ENCODE assay signal across 12 cellular contexts in the genomic region with DNA sequence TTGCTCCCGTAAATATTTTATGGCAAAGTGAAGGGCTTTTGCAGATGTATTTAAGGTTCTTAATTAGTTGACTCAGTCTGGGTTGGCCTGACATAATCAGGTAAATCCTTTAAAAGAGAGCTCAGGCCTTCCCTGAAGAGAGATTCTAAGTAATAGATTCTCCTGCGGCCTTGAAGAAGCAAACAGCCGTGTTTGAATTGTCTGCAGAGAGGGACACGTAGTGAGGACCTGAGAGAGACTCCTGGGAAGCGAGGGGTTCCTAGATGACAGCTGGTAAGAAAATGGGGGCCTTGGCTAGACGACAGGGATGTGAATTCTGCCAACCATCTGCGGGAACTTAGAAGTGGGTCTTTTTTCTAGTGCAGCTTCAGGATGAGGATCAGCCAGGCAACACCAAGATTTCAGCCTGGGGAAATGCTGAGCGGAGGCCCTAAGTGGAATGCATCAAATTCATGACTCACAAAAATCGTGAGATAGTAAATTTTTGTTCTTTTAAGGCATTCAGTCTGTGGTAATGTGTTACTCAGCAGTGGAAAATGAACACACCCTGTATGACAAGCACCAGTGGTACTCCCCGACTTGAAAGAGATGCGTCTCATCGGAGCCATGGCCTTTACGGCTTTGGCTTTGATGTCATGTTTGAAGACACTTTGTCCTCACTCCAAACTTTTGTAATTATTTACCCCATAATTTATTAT.
DNase-seq lines count a peak whose midpoint lies in the region; ATAC-seq and TF ChIP-seq lines count a peak whose summit lies in the region.
"Had no signal": no experiment of that assay in that cellular context is flagged by ENCODE, and none has a peak within 500 bp of the region (broad histone marks: within the 10 kb centered on the region; RNA-seq: fewer than 3 reads in every experiment).

No MANE protein-coding gene starts in this region.

- WGBS in SK-N-SH (ENCODE audit: low lambda C conversion rate) = 32% methylated on average over 13 of the region's 13 CpGs
- WGBS in smooth muscle cell (ENCODE audit: low lambda C conversion rate) = 6% methylated on average over 13 of the region's 13 CpGs

- H3K36me3 Mint-ChIP-seq in activated naive CD4-positive, alpha-beta T cell treated with anti-CD3 and anti-CD28 coated beads, Interleukin-2, amount 10 ng/mL, durations not matched to agents 7 days and 5 days = no peaks in the 10 kb centered on the region
- H3K36me3 Mint-ChIP-seq: naive thymus-derived CD8-positive, alpha-beta T cell had no signal

- H3K4me3 ChIP-seq in SK-N-SH (ENCODE audit: low read depth in 2 of 2, low read length in 1 of 2) (no peak overlapping the region), fibroblast of villous mesenchyme (ENCODE audit: low read depth, low read length) (no peak overlapping the region), smooth muscle cell (no peak overlapping the region), PC-9 (no peak overlapping the region)
- H3K4me3 ChIP-seq: ascending aorta had no signal

- H3K27ac Mint-ChIP-seq in activated naive CD4-positive, alpha-beta T cell treated with anti-CD3 and anti-CD28 coated beads, Interleukin-2, amount 10 ng/mL, durations not matched to agents 7 days and 5 days = no peak overlapping the region
- H3K27ac Mint-ChIP-seq: activated CD8-positive, alpha-beta T cell treated with anti-CD3 and anti-CD28 coated beads, Interleukin-2, amount 10 ng/mL, durations not matched to agents 7 days and 5 days; naive thymus-derived CD8-positive, alpha-beta T cell had no signal

- H3K4me2 ChIP-seq in SK-N-SH (peak overlapping the region; percentile 58), smooth muscle cell (peak overlapping the region; percentile 74), PC-9 (no peak overlapping the region)

- H3K9ac ChIP-seq in SK-N-SH (peak overlapping the region; percentile 52; the same call in 1 of the 2 replicates), smooth muscle cell (ENCODE audit: low read depth) (peak overlapping the region; percentile 73)

- intact Hi-C loops in PC-9 (cut with micrococcal nuclease; ENCODE audit: unreplicated experiment) = no loop called here

- H3K79me2 ChIP-seq in SK-N-SH (ENCODE audit: insufficient read depth) (no peaks in the 10 kb centered on the region), smooth muscle cell (ENCODE audit: low read depth) (peaks cover 5% of the 10 kb centered on the region), PC-9 (ENCODE audit: low read depth) (no peaks in the 10 kb centered on the region)

- no peak for ATAC-seq in left lobe of liver
- no peak for ATAC-seq in GM19351 (IDR thresholded peaks at IDR 0.05; ENCODE audit: unreplicated experiment)
- ATAC-seq: activated CD8-positive, alpha-beta T cell treated with anti-CD3 and anti-CD28 coated beads, Interleukin-2, amount 10 ng/mL, durations not matched to agents 7 days and 5 days; naive thymus-derived CD8-positive, alpha-beta T cell had no signal

- peaks cover 15% of the 10 kb centered on the region for H3K27me3 Mint-ChIP-seq in activated naive CD4-positive, alpha-beta T cell treated with anti-CD3 and anti-CD28 coated beads, Interleukin-2, amount 10 ng/mL, durations not matched to agents 7 days and 5 days

- H3K9me3 ChIP-seq in SK-N-SH (no peaks in the 10 kb centered on the region), smooth muscle cell (replicated peaks; ENCODE audit: low read depth) (no peaks in the 10 kb centered on the region), PC-9 (ENCODE audit: insufficient read depth, low read depth) (no peaks in the 10 kb centered on the region)
- H3K9me3 ChIP-seq: ascending aorta had no signal

- BruUV-seq in PC-9 (replicated peaks; lab: Mats Ljungman, UMichigan) = no TSS peak

- no peaks in the 10 kb centered on the region for H3K4me1 Mint-ChIP-seq in activated naive CD4-positive, alpha-beta T cell treated with anti-CD3 and anti-CD28 coated beads, Interleukin-2, amount 10 ng/mL, durations not matched to agents 7 days and 5 days
- H3K4me1 Mint-ChIP-seq: naive thymus-derived CD8-positive, alpha-beta T cell had no signal

- H3F3A ChIP-seq in SK-N-SH (replicated peaks; ENCODE audit: insufficient read depth) (peaks cover 15% of the 10 kb centered on the region), smooth muscle cell (ENCODE audit: low read depth) (peaks cover 27% of the 10 kb centered on the region), PC-9 (ENCODE audit: insufficient read depth, low read depth) (no peaks in the 10 kb centered on the region)

- H3K27me3 ChIP-seq in SK-N-SH (ENCODE audit: insufficient read depth) (no peaks in the 10 kb centered on the region), smooth muscle cell (ENCODE audit: low read depth) (no peaks in the 10 kb centered on the region), PC-9 (ENCODE audit: insufficient read depth, low read depth) (peaks cover 8% of the 10 kb centered on the region; the same call in 1 of the 2 replicates)
- H3K27me3 ChIP-seq: ascending aorta had no signal

- H3K9me2 ChIP-seq in SK-N-SH = no peaks in the 10 kb centered on the region
- no peaks in the 10 kb centered on the region for H3K9me2 ChIP-seq in PC-9 (ENCODE audit: insufficient read depth)

- DNase-seq in HCEC 1CT (peak; percentile 97), SK-N-SH (no peak), fibroblast of villous mesenchyme (ENCODE audit: low read depth) (peak; percentile 91), smooth muscle cell (lab: John Stamatoyannopoulos, UW; ENCODE audit: unreplicated experiment) (no peak), left lobe of liver (ENCODE audit: low spot score) (no peak), PC-9 (no peak)
- DNase-seq in activated naive CD4-positive, alpha-beta T cell treated with anti-CD3 and anti-CD28 coated beads, Interleukin-2, amount 10 ng/mL, durations not matched to agents 7 days and 5 days = no peak
- DNase-seq: activated CD8-positive, alpha-beta T cell treated with anti-CD3 and anti-CD28 coated beads, Interleukin-2, amount 10 ng/mL, durations not matched to agents 7 days and 5 days; naive thymus-derived CD8-positive, alpha-beta T cell; stimulated activated CD4-positive, alpha-beta T cell treated with anti-CD3 and anti-CD28 coated beads, Interleukin-2, amount 100 ng/mL, for 48 hours had no signal

- H3K36me3 ChIP-seq in SK-N-SH (replicated peaks in 1 of 2; ENCODE audit: control insufficient read depth in 1 of 2, insufficient read depth in 2 of 2, low read length in 1 of 2) (no peaks in the 10 kb centered on the region), smooth muscle cell (ENCODE audit: low read depth) (no peaks in the 10 kb centered on the region), PC-9 (ENCODE audit: low read depth) (no peaks in the 10 kb centered on the region)
- H3K36me3 ChIP-seq: ascending aorta had no signal

- no peak overlapping the region for H3K4me3 Mint-ChIP-seq in activated naive CD4-positive, alpha-beta T cell treated with anti-CD3 and anti-CD28 coated beads, Interleukin-2, amount 10 ng/mL, durations not matched to agents 7 days and 5 days
- H3K4me3 Mint-ChIP-seq: activated CD8-positive, alpha-beta T cell treated with anti-CD3 and anti-CD28 coated beads, Interleukin-2, amount 10 ng/mL, durations not matched to agents 7 days and 5 days; naive thymus-derived CD8-positive, alpha-beta T cell had no signal

- TF ChIP-seq RAD21 in SK-N-SH (IDR thresholded peaks at IDR 0.05; ENCODE audit: low read length) = no peak

- POLR2A ChIA-PET in SK-N-SH (lab: Yijun Ruan, JAX) (no interaction called here), PC-9 (lab: Charles Lee; ENCODE audit: unreplicated experiment) (no interaction called here)

- peak overlapping the region in 1 of 2 experiments; percentile 87; a peak in 2 of 4 replicates for H3K27ac ChIP-seq in SK-N-SH (ENCODE audit: low read depth in 2 of 2, low read length in 1 of 2)
- peak overlapping the region; percentile 97 for H3K27ac ChIP-seq in smooth muscle cell (ENCODE audit: low read depth)
- H3K27ac ChIP-seq in PC-9 = no peak overlapping the region
- H3K27ac ChIP-seq: ascending aorta had no signal

- CTCF ChIA-PET in SK-N-SH (lab: Yijun Ruan, JAX) (interaction anchor here (0.8 to 0.9 kb wide), 2 partner anchors 11 to 767 kb away, joined by 3 read pairs; no protein-coding TSS in a partner anchor), PC-9 (lab: Charles Lee) (no interaction called here)
- CTCF ChIA-PET in activated naive CD4-positive, alpha-beta T cell treated with anti-CD3 and anti-CD28 coated beads, Interleukin-2, amount 10 ng/mL, durations not matched to agents 7 days and 5 days (lab: Charles Lee) = no interaction called here

- H2AFZ ChIP-seq in SK-N-SH (ENCODE audit: low read depth) = peak overlapping the region; percentile 73; the same call in 1 of the 2 replicates
- H2AFZ ChIP-seq in smooth muscle cell (ENCODE audit: low read depth) = peak overlapping the region; percentile 60
- no peak overlapping the region for H2AFZ ChIP-seq in PC-9

- H3K9me3 Mint-ChIP-seq in activated naive CD4-positive, alpha-beta T cell treated with anti-CD3 and anti-CD28 coated beads, Interleukin-2, amount 10 ng/mL, durations not matched to agents 7 days and 5 days = no peaks in the 10 kb centered on the region

- TF ChIP-seq CTCF in SK-N-SH (IDR thresholded peaks at IDR 0.05) (no peak), fibroblast of villous mesenchyme (IDR thresholded peaks at IDR 0.05; ENCODE audit: insufficient read depth, low read depth, low read length) (no peak), smooth muscle cell (IDR thresholded peaks at IDR 0.05; ENCODE audit: borderline replicate concordance, insufficient read depth, poor library complexity, severe bottlenecking) (no peak), PC-9 (conservative IDR thresholded peaks at IDR 0.05) (no peak)

- H4K20me1 ChIP-seq in SK-N-SH (ENCODE audit: insufficient read depth) (no peaks in the 10 kb centered on the region), smooth muscle cell (ENCODE audit: low read depth) (no peaks in the 10 kb centered on the region), PC-9 (ENCODE audit: insufficient read depth) (no peaks in the 10 kb centered on the region)

- peak in 1 of 2 experiments; percentile 55; a peak in 2 of 4 replicates for TF ChIP-seq EP300 in SK-N-SH (IDR thresholded peaks at IDR 0.05; ENCODE audit: borderline replicate concordance in 1 of 2, low read depth in 1 of 2, low read length in 1 of 2)

- no peaks in the 10 kb centered on the region for H3K4me1 ChIP-seq in SK-N-SH (ENCODE audit: control insufficient read depth in 1 of 2, insufficient read depth in 2 of 2, low read depth in 1 of 2, low read length in 1 of 2)
- H3K4me1 ChIP-seq in smooth muscle cell (ENCODE audit: low read depth) = peaks cover 31% of the 10 kb centered on the region
- H3K4me1 ChIP-seq in PC-9 (replicated peaks; ENCODE audit: insufficient read depth) = no peaks in the 10 kb centered on the region
- H3K4me1 ChIP-seq: ascending aorta had no signal

TF ChIP-seq in SK-N-SH, 30 proteins besides CTCF, POLR2A, EP300 and RAD21 (continues in another document):
- TF ChIP-seq FOSL2 (IDR thresholded peaks at IDR 0.05; ENCODE audit: borderline replicate concordance, low read depth) = peak; percentile 83; the same call in 1 of the 2 replicates
- TF ChIP-seq MEF2A (IDR thresholded peaks at IDR 0.05; ENCODE audit: borderline replicate concordance, low read depth) = no peak
- TF ChIP-seq TCF12 (IDR thresholded peaks at IDR 0.05) = peak; percentile 40; the same call in 1 of the 2 replicates
- TF ChIP-seq JUND (IDR thresholded peaks at IDR 0.05) = peak; percentile 70
- no peak for TF ChIP-seq FOXJ3 (CRISPR knock-in tag; IDR thresholded peaks at IDR 0.05)

Comparison
In these comparisons a context has a peak if more than half of its experiments do, and no peak if none do; other contexts are left out.
1. DNase-seq: peak in HCEC 1CT (single experiment) and fibroblast of villous mesenchyme (single experiment); none in SK-N-SH (single experiment), smooth muscle cell (single experiment), left lobe of liver (single experiment), activated naive CD4-positive, alpha-beta T cell treated with anti-CD3 and anti-CD28 coated beads, Interleukin-2, amount 10 ng/mL, durations not matched to agents 7 days and 5 days (single experiment) and PC-9 (0 of 2).